ENCODE assay signal across 1 cellular context in the genomic region with DNA sequence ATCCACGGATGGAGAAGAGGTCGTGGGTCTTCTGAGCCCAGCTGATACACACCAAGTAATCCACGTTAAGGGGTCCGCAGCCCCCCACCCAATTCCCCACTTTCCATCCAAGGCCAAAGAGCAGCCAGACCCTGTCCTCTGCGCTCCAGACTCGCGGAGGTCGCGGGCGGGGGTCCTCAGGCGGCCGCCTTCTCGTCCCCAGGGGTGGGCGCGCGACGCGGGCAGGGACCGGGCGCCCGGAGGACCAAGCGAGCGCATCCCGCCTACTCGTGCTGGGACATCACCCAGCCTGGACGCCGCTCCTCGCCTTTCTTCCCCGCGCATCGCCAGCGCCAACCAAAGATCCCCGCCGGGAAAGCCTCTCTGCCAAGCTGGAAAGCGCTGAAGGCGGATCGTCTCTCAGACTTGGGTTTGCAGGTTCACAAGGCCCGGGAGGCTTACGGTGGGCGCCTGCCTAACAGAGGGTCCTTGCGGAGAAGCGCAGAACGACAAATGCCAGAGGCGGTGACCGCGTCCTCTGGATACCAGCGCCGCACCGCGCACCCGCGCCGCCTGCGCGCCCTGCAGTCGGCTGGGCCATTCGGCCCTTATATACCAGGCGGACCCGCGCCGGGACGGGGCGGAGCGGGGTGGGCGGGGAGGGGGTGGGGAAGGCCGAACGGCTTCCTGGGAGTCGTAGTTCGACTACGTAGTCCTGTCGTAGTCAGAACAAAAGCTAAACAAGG.
A peak's percentile ranks its signal among the peaks of the same experiment; 100 is the strongest.
TF ChIP-seq lines count a peak whose summit lies in the region.

No MANE protein-coding gene starts in this region.

TF ChIP-seq in HepG2, 621 proteins besides CTCF, POLR2A, EP300 and RAD21 (continued from another document and continues in another):
- TF ChIP-seq ZNF841 (CRISPR knock-in tag; IDR thresholded peaks at IDR 0.05; ENCODE audit: borderline replicate concordance), result no peak
- TF ChIP-seq, protein P1, sequence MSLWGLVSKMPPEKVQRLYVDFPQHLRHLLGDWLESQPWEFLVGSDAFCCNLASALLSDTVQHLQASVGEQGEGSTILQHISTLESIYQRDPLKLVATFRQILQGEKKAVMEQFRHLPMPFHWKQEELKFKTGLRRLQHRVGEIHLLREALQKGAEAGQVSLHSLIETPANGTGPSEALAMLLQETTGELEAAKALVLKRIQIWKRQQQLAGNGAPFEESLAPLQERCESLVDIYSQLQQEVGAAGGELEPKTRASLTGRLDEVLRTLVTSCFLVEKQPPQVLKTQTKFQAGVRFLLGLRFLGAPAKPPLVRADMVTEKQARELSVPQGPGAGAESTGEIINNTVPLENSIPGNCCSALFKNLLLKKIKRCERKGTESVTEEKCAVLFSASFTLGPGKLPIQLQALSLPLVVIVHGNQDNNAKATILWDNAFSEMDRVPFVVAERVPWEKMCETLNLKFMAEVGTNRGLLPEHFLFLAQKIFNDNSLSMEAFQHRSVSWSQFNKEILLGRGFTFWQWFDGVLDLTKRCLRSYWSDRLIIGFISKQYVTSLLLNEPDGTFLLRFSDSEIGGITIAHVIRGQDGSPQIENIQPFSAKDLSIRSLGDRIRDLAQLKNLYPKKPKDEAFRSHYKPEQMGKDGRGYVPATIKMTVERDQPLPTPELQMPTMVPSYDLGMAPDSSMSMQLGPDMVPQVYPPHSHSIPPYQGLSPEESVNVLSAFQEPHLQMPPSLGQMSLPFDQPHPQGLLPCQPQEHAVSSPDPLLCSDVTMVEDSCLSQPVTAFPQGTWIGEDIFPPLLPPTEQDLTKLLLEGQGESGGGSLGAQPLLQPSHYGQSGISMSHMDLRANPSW (CRISPR knock-in tag; IDR thresholded peaks at IDR 0.05; ENCODE audit: borderline replicate concordance), result no peak
- TF ChIP-seq, protein P2, sequence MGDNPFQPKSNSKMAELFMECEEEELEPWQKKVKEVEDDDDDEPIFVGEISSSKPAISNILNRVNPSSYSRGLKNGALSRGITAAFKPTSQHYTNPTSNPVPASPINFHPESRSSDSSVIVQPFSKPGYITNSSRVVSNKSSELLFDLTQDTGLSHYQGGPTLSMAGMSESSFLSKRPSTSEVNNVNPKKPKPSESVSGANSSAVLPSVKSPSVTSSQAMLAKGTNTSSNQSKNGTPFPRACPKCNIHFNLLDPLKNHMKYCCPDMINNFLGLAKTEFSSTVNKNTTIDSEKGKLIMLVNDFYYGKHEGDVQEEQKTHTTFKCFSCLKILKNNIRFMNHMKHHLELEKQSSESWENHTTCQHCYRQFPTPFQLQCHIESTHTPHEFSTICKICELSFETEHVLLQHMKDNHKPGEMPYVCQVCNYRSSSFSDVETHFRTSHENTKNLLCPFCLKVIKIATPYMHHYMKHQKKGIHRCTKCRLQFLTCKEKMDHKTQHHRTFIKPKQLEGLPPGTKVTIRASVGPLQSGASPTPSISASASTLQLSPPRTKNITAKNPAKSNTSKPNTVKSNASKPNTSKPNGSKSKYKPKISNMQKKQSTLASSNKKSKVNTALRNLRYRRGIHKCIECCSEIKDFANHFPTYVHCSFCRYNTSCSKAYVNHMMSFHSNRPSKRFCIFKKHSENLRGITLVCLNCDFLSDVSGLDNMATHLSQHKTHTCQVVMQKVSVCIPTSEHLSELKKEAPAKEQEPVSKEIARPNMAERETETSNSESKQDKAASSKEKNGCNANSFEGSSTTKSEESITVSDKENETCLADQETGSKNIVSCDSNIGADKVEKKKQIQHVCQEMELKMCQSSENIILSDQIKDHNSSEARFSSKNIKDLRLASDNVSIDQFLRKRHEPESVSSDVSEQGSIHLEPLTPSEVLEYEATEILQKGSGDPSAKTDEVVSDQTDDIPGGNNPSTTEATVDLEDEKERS (CRISPR knock-in tag; IDR thresholded peaks at IDR 0.05), result no peak
- TF ChIP-seq AGO2 (optimal IDR thresholded peaks at IDR 0.05; ENCODE audit: low read depth, low read length), result peak; percentile 97
- peak; percentile 90; the same call in 1 of the 2 replicates for TF ChIP-seq NKX3-1 (CRISPR knock-in tag; IDR thresholded peaks at IDR 0.05)
- peak; percentile 49; the same call in 1 of the 2 replicates for TF ChIP-seq ZMYM3 (CRISPR knock-in tag; IDR thresholded peaks at IDR 0.05)
- TF ChIP-seq ZNF160 (CRISPR knock-in tag; IDR thresholded peaks at IDR 0.05), result no peak
- TF ChIP-seq, protein P3, sequence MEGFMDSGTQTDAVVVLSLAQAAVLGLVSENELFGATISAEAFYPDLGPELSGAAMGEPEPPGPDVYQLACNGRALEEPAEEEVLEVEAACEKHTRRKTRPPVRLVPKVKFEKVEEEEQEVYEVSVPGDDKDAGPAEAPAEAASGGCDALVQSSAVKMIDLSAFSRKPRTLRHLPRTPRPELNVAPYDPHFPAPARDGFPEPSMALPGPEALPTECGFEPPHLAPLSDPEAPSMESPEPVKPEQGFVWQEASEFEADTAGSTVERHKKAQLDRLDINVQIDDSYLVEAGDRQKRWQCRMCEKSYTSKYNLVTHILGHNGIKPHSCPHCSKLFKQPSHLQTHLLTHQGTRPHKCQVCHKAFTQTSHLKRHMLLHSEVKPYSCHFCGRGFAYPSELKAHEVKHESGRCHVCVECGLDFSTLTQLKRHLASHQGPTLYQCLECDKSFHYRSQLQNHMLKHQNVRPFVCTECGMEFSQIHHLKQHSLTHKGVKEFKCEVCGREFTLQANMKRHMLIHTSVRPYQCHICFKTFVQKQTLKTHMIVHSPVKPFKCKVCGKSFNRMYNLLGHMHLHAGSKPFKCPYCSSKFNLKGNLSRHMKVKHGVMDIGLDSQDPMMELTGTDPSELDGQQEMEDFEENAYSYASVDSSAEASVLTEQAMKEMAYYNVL (CRISPR knock-in tag; IDR thresholded peaks at IDR 0.05; ENCODE audit: borderline replicate concordance), result peak; percentile 43; the same call in 1 of the 2 replicates
- TF ChIP-seq CC2D1A (CRISPR knock-in tag; IDR thresholded peaks at IDR 0.05), result no peak
- peak; percentile 76; the same call in 1 of the 2 replicates for TF ChIP-seq PITX1 (CRISPR knock-in tag; IDR thresholded peaks at IDR 0.05)
- TF ChIP-seq, protein P4, sequence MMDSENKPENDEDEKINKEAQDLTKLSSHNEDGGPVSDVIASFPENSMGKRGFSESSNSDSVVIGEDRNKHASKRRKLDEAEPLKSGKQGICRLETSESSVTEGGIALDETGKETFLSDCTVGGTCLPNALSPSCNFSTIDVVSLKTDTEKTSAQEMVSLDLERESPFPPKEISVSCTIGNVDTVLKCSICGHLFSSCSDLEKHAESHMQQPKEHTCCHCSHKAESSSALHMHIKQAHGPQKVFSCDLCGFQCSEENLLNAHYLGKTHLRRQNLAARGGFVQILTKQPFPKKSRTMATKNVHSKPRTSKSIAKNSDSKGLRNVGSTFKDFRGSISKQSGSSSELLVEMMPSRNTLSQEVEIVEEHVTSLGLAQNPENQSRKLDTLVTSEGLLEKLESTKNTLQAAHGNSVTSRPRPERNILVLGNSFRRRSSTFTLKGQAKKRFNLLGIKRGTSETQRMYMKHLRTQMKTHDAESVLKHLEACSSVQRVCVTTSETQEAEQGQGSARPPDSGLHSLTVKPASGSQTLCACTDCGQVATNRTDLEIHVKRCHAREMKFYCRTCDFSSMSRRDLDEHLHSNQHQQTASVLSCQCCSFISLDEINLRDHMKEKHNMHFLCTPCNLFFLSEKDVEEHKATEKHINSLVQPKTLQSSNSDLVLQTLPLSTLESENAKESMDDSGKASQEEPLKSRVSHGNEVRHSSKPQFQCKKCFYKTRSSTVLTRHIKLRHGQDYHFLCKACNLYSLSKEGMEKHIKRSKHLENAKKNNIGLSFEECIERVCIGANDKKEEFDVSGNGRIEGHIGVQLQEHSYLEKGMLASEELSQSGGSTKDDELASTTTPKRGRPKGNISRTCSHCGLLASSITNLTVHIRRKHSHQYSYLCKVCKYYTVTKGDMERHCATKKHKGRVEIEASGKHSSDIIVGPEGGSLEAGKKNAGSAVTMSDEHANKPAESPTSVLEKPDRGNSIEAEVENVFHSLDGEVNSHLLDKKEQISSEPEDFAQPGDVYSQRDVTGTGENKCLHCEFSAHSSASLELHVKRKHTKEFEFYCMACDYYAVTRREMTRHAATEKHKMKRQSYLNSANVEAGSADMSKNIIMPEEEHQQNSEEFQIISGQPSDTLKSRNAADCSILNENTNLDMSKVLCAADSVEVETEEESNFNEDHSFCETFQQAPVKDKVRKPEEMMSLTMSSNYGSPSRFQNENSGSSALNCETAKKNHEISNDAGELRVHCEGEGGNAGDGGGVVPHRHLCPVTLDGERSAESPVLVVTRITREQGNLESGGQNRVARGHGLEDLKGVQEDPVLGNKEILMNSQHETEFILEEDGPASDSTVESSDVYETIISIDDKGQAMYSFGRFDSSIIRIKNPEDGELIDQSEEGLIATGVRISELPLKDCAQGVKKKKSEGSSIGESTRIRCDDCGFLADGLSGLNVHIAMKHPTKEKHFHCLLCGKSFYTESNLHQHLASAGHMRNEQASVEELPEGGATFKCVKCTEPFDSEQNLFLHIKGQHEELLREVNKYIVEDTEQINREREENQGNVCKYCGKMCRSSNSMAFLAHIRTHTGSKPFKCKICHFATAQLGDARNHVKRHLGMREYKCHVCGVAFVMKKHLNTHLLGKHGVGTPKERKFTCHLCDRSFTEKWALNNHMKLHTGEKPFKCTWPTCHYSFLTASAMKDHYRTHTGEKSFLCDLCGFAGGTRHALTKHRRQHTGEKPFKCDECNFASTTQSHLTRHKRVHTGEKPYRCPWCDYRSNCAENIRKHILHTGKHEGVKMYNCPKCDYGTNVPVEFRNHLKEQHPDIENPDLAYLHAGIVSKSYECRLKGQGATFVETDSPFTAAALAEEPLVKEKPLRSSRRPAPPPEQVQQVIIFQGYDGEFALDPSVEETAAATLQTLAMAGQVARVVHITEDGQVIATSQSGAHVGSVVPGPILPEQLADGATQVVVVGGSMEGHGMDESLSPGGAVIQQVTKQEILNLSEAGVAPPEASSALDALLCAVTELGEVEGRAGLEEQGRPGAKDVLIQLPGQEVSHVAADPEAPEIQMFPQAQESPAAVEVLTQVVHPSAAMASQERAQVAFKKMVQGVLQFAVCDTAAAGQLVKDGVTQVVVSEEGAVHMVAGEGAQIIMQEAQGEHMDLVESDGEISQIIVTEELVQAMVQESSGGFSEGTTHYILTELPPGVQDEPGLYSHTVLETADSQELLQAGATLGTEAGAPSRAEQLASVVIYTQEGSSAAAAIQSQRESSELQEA (CRISPR knock-in tag; IDR thresholded peaks at IDR 0.05; ENCODE audit: not compliant biosample characterization), result no peak
- peak; percentile 75; the same call in 1 of the 2 replicates for TF ChIP-seq ZKSCAN8 (CRISPR knock-in tag; IDR thresholded peaks at IDR 0.05; ENCODE audit: borderline replicate concordance)
- TF ChIP-seq STAT5B (CRISPR knock-in tag; IDR thresholded peaks at IDR 0.05), result no peak
- no peak for TF ChIP-seq XBP1 (CRISPR knock-in tag; IDR thresholded peaks at IDR 0.05)
- TF ChIP-seq, protein P5, sequence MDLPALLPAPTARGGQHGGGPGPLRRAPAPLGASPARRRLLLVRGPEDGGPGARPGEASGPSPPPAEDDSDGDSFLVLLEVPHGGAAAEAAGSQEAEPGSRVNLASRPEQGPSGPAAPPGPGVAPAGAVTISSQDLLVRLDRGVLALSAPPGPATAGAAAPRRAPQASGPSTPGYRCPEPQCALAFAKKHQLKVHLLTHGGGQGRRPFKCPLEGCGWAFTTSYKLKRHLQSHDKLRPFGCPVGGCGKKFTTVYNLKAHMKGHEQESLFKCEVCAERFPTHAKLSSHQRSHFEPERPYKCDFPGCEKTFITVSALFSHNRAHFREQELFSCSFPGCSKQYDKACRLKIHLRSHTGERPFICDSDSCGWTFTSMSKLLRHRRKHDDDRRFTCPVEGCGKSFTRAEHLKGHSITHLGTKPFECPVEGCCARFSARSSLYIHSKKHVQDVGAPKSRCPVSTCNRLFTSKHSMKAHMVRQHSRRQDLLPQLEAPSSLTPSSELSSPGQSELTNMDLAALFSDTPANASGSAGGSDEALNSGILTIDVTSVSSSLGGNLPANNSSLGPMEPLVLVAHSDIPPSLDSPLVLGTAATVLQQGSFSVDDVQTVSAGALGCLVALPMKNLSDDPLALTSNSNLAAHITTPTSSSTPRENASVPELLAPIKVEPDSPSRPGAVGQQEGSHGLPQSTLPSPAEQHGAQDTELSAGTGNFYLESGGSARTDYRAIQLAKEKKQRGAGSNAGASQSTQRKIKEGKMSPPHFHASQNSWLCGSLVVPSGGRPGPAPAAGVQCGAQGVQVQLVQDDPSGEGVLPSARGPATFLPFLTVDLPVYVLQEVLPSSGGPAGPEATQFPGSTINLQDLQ (CRISPR knock-in tag; IDR thresholded peaks at IDR 0.05), result no peak
- TF ChIP-seq ZNF33B (CRISPR knock-in tag; IDR thresholded peaks at IDR 0.05), result no peak; the same call in 1 of the 2 replicates
- no peak for TF ChIP-seq CREB1 (IDR thresholded peaks at IDR 0.05)
- TF ChIP-seq CREB1 (CRISPR knock-in tag; IDR thresholded peaks at IDR 0.05), result no peak
- TF ChIP-seq DMAP1 (CRISPR knock-in tag; IDR thresholded peaks at IDR 0.05), result peak; percentile 80; the same call in 1 of the 2 replicates
- TF ChIP-seq ZNF264 (CRISPR knock-in tag; IDR thresholded peaks at IDR 0.05), result 0 out of 2 replicates have a peak, but pooled peaks have one; percentile 29
- peak; percentile 56; the same call in 1 of the 2 replicates for TF ChIP-seq MEIS1 (CRISPR knock-in tag; IDR thresholded peaks at IDR 0.05; ENCODE audit: borderline replicate concordance)
- TF ChIP-seq, protein P6, sequence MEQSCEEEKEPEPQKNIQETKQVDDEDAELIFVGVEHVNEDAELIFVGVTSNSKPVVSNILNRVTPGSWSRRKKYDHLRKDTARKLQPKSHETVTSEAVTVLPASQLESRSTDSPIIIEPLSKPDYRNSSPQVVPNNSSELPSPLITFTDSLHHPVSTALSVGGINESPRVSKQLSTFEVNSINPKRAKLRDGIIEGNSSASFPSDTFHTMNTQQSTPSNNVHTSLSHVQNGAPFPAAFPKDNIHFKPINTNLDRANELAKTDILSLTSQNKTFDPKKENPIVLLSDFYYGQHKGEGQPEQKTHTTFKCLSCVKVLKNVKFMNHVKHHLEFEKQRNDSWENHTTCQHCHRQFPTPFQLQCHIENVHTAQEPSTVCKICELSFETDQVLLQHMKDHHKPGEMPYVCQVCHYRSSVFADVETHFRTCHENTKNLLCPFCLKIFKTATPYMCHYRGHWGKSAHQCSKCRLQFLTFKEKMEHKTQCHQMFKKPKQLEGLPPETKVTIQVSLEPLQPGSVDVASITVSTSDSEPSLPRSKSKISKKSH (CRISPR knock-in tag; IDR thresholded peaks at IDR 0.05; ENCODE audit: borderline replicate concordance), result no peak; the same call in 1 of the 2 replicates
- peak; percentile 83 for TF ChIP-seq ZNF607 (CRISPR knock-in tag; IDR thresholded peaks at IDR 0.05; ENCODE audit: borderline replicate concordance)
- TF ChIP-seq, protein P7, sequence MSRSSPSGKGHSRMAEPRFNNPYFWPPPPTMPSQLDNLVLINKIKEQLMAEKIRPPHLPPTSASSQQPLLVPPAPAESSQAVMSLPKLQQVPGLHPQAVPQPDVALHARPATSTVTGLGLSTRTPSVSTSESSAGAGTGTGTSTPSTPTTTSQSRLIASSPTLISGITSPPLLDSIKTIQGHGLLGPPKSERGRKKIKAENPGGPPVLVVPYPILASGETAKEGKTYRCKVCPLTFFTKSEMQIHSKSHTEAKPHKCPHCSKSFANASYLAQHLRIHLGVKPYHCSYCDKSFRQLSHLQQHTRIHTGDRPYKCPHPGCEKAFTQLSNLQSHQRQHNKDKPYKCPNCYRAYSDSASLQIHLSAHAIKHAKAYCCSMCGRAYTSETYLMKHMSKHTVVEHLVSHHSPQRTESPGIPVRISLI (CRISPR knock-in tag; IDR thresholded peaks at IDR 0.05; ENCODE audit: borderline replicate concordance), result peak; percentile 33; the same call in 1 of the 2 replicates
